ENCODE assay signal across 8 cellular contexts in the genomic region with DNA sequence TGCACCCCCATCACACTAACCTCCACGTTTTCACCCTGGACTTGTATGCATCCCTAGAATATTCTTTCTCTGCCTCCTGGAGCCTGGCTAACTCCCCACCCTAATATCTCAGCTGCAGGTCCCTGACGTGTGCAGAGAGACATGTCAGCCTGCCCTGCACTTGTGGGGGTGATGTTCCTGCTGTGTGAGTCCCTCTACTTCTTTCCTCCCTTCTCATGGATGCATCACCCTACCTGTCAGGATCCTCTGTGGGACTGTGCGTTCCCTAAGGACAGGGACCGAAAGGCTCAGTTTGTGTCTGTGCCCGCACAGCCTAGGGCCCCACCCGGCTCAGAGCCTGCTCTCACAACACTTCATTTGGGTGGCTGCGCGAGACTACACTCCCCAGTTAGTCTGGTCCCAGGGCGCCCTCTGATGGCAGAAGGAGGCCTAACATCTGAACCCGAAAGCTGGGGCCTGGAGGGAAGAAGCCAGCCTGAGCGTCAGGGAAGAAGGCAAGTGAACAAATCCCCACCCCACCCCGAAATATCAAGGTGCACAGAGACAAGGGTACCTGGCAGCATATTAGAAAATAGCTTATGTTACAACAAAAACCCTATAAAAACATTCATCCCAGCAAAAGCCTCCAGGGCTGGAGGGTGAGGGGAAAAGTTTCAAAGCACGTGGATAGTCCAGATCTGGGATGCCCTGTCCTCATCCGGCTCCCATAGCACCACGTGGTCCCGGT. TPM values are rescaled to one million over a fixed set of nuclear protein-coding genes. Genes with fewer than 3 reads are reported as not detected.
A peak's percentile ranks its signal among the peaks of the same experiment; 100 is the strongest.
DNase-seq lines count a peak whose midpoint lies in the region; ATAC-seq and TF ChIP-seq lines count a peak whose summit lies in the region.

No MANE protein-coding gene starts in this region.

- no peak overlapping the region for H3K4me2 ChIP-seq in neuronal stem cell (ENCODE audit: insufficient read depth, low read length, poor library complexity, severe bottlenecking)

- peak overlapping the region; percentile 51 for H3K9ac ChIP-seq in neuronal stem cell (ENCODE audit: low read depth, low read length, poor library complexity)

- H3K4me3 ChIP-seq in ACC112 (ENCODE audit: low read depth, low read length) (no peak overlapping the region), RWPE2 (ENCODE audit: severe bottlenecking) (no peak overlapping the region), fibroblast of pulmonary artery (replicated peaks; ENCODE audit: low read depth, low read length) (no peak overlapping the region), neuronal stem cell (ENCODE audit: low read length in 2 of 2) (no peak overlapping the region)

- no peak overlapping the region for H3K4ac ChIP-seq in neuronal stem cell (ENCODE audit: low read length)

- H3K23ac ChIP-seq in neuronal stem cell (ENCODE audit: low read depth, low read length, poor library complexity): peak overlapping the region; percentile 51

- peak overlapping the region; percentile 70 for H2AFZ ChIP-seq in ACC112 (ENCODE audit: low read length, unreplicated experiment)
- peak overlapping the region; percentile 65 for H2AFZ ChIP-seq in neuronal stem cell (ENCODE audit: low read length)

- H3K18ac ChIP-seq in neuronal stem cell (ENCODE audit: low read length): peak overlapping the region; percentile 89

- H3K4me3 Mint-ChIP-seq in activated T-helper 1 cell treated with anti-CD3 and anti-CD28 coated beads, Interleukin-12 subunit alpha, Interleukin-12 subunit beta, Interleukin-2, Interleukin-4 antibody, amounts not matched to agents 30 ng/mL and 10 ng/mL and 1 ng/mL, durations not matched to agents 14 hours and 24 hours and 36 hours: peak overlapping the region; percentile 85
- peak overlapping the region; percentile 80 for H3K4me3 Mint-ChIP-seq in stimulated activated naive CD8-positive, alpha-beta T cell treated with anti-CD3 and anti-CD28 coated beads, Interleukin-15, Interleukin-2, amounts not matched to agents 100 ng/mL and 50 ng/mL, for 24 hours

- H4K91ac ChIP-seq in neuronal stem cell (ENCODE audit: low read depth, low read length, poor library complexity): peak overlapping the region; percentile 39

- H3K79me2 ChIP-seq in ACC112 (ENCODE audit: control insufficient read depth, insufficient read depth, low read length, unreplicated experiment): no peaks in the 10 kb centered on the region

- H4K8ac ChIP-seq in neuronal stem cell (ENCODE audit: low read depth, low read length): no peak overlapping the region

- no CpG with 5 or more reads among the region's 16 CpGs for WGBS in neuronal stem cell (ENCODE audit: extremely low coverage in 2 of 2, insufficient read length in 2 of 2, insufficient replicate concordance in 1 of 2), 2 donors

- peaks cover 37% of the 10 kb centered on the region for H3K36me3 Mint-ChIP-seq in activated T-helper 1 cell treated with anti-CD3 and anti-CD28 coated beads, Interleukin-12 subunit alpha, Interleukin-12 subunit beta, Interleukin-2, Interleukin-4 antibody, amounts not matched to agents 30 ng/mL and 10 ng/mL and 1 ng/mL, durations not matched to agents 14 hours and 24 hours and 36 hours (ENCODE audit: low read depth)
- H3K36me3 Mint-ChIP-seq in stimulated activated naive CD8-positive, alpha-beta T cell treated with anti-CD3 and anti-CD28 coated beads, Interleukin-15, Interleukin-2, amounts not matched to agents 100 ng/mL and 50 ng/mL, for 24 hours (ENCODE audit: low read depth): peaks cover 39% of the 10 kb centered on the region

- peak overlapping the region; percentile 86 for H2BK12ac ChIP-seq in neuronal stem cell (ENCODE audit: low read length)

- peaks cover 55% of the 10 kb centered on the region for H3K4me1 Mint-ChIP-seq in activated T-helper 1 cell treated with anti-CD3 and anti-CD28 coated beads, Interleukin-12 subunit alpha, Interleukin-12 subunit beta, Interleukin-2, Interleukin-4 antibody, amounts not matched to agents 30 ng/mL and 10 ng/mL and 1 ng/mL, durations not matched to agents 14 hours and 24 hours and 36 hours (ENCODE audit: low read depth)
- peaks cover 65% of the 10 kb centered on the region for H3K4me1 Mint-ChIP-seq in stimulated activated naive CD8-positive, alpha-beta T cell treated with anti-CD3 and anti-CD28 coated beads, Interleukin-15, Interleukin-2, amounts not matched to agents 100 ng/mL and 50 ng/mL, for 24 hours (ENCODE audit: low read depth)

- peak overlapping the region; percentile 94 for H3K27ac Mint-ChIP-seq in activated T-helper 1 cell treated with anti-CD3 and anti-CD28 coated beads, Interleukin-12 subunit alpha, Interleukin-12 subunit beta, Interleukin-2, Interleukin-4 antibody, amounts not matched to agents 30 ng/mL and 10 ng/mL and 1 ng/mL, durations not matched to agents 14 hours and 24 hours and 36 hours
- peak overlapping the region; percentile 88 for H3K27ac Mint-ChIP-seq in stimulated activated naive CD8-positive, alpha-beta T cell treated with anti-CD3 and anti-CD28 coated beads, Interleukin-15, Interleukin-2, amounts not matched to agents 100 ng/mL and 50 ng/mL, for 24 hours

- no peaks in the 10 kb centered on the region for H3K27me3 Mint-ChIP-seq in activated T-helper 1 cell treated with anti-CD3 and anti-CD28 coated beads, Interleukin-12 subunit alpha, Interleukin-12 subunit beta, Interleukin-2, Interleukin-4 antibody, amounts not matched to agents 30 ng/mL and 10 ng/mL and 1 ng/mL, durations not matched to agents 14 hours and 24 hours and 36 hours (ENCODE audit: insufficient read depth)
- H3K27me3 Mint-ChIP-seq in stimulated activated naive CD8-positive, alpha-beta T cell treated with anti-CD3 and anti-CD28 coated beads, Interleukin-15, Interleukin-2, amounts not matched to agents 100 ng/mL and 50 ng/mL, for 24 hours: no peaks in the 10 kb centered on the region

- no peaks in the 10 kb centered on the region for H3K36me3 ChIP-seq in ACC112 (ENCODE audit: insufficient read depth, low read length)
- H3K36me3 ChIP-seq in KOPT-K1 (ENCODE audit: insufficient read depth, low read length): no peaks in the 10 kb centered on the region
- H3K36me3 ChIP-seq in RWPE2 (ENCODE audit: low read depth): peaks cover 54% of the 10 kb centered on the region
- H3K36me3 ChIP-seq in neuronal stem cell (replicated peaks in 1 of 2; ENCODE audit: control insufficient read depth in 2 of 2, insufficient read depth in 2 of 2, low read length in 2 of 2): peaks cover 0 to 16% of the 10 kb centered on the region in 2 donors

- no peak overlapping the region for H3K27ac ChIP-seq in ACC112 (ENCODE audit: low read depth, low read length)
- H3K27ac ChIP-seq in KOPT-K1 (ENCODE audit: low read depth, low read length, poor library complexity, severe bottlenecking): peak overlapping the region; percentile 51
- H3K27ac ChIP-seq in RWPE2 (ENCODE audit: poor library complexity, severe bottlenecking): no peak overlapping the region
- no peak overlapping the region for H3K27ac ChIP-seq in neuronal stem cell (replicated peaks; ENCODE audit: low read length)

- no peaks in the 10 kb centered on the region for H3K9me3 Mint-ChIP-seq in activated T-helper 1 cell treated with anti-CD3 and anti-CD28 coated beads, Interleukin-12 subunit alpha, Interleukin-12 subunit beta, Interleukin-2, Interleukin-4 antibody, amounts not matched to agents 30 ng/mL and 10 ng/mL and 1 ng/mL, durations not matched to agents 14 hours and 24 hours and 36 hours
- H3K9me3 Mint-ChIP-seq in stimulated activated naive CD8-positive, alpha-beta T cell treated with anti-CD3 and anti-CD28 coated beads, Interleukin-15, Interleukin-2, amounts not matched to agents 100 ng/mL and 50 ng/mL, for 24 hours: no peaks in the 10 kb centered on the region

- TF ChIP-seq CTCF in RWPE2 (IDR thresholded peaks at IDR 0.05; ENCODE audit: poor library complexity, severe bottlenecking) (peak; percentile 85), fibroblast of pulmonary artery (IDR thresholded peaks at IDR 0.05; ENCODE audit: low read length, missing control alignments) (peak; percentile 92)

- intact Hi-C loops in activated T-helper 1 cell treated with anti-CD3 and anti-CD28 coated beads, Interleukin-12 subunit alpha, Interleukin-12 subunit beta, Interleukin-2, Interleukin-4 antibody, amounts not matched to agents 30 ng/mL and 10 ng/mL and 1 ng/mL, durations not matched to agents 14 hours and 24 hours and 36 hours (cut with micrococcal nuclease): loop anchor here (1.0 kb wide), 6 partner anchors 36 to 210 kb away; partner anchors contain the start of genes CEP85, PDIK1L and ZNF593

- peak overlapping the region; percentile 35 for H2BK15ac ChIP-seq in neuronal stem cell (ENCODE audit: low read length)

- H3K79me1 ChIP-seq in neuronal stem cell (ENCODE audit: low read depth, low read length): no peaks in the 10 kb centered on the region

- DNase-seq in RWPE2 (ENCODE audit: low spot score) (no peak), fibroblast of pulmonary artery (ENCODE audit: low read depth) (peak; percentile 86), neuronal stem cell (ENCODE audit: low spot score) (peak; percentile 84)
- peak; percentile 88 for DNase-seq in activated T-helper 1 cell treated with anti-CD3 and anti-CD28 coated beads, Interleukin-12 subunit alpha, Interleukin-12 subunit beta, Interleukin-2, Interleukin-4 antibody, amounts not matched to agents 30 ng/mL and 10 ng/mL and 1 ng/mL, durations not matched to agents 14 hours and 24 hours and 36 hours (ENCODE audit: low spot score)

- peak; percentile 81 for ATAC-seq in RWPE2 (ENCODE audit: low read depth)

- H3K27me3 ChIP-seq in ACC112 (ENCODE audit: insufficient read depth, low read length) (no peaks in the 10 kb centered on the region), RWPE2 (ENCODE audit: insufficient read depth, poor library complexity, severe bottlenecking) (no peaks in the 10 kb centered on the region), neuronal stem cell (ENCODE audit: control insufficient read depth in 3 of 3, insufficient read depth in 3 of 3, low read depth in 1 of 3, low read length in 3 of 3) (no peaks in the 10 kb centered on the region)

- peaks cover 6% of the 10 kb centered on the region for H3K4me1 ChIP-seq in ACC112 (ENCODE audit: control insufficient read depth, insufficient read depth, low read length, unreplicated experiment)
- H3K4me1 ChIP-seq in RWPE2 (ENCODE audit: insufficient read depth, poor library complexity, severe bottlenecking): no peaks in the 10 kb centered on the region
- H3K4me1 ChIP-seq in neuronal stem cell (ENCODE audit: control insufficient read depth in 2 of 2, insufficient read depth in 1 of 2, low read depth in 1 of 2, low read length in 2 of 2): peaks cover 5 to 9% of the 10 kb centered on the region in 2 donors

- peak overlapping the region; percentile 47 for H2BK5ac ChIP-seq in neuronal stem cell (ENCODE audit: low read length)

- peak overlapping the region; percentile 74 for H2BK120ac ChIP-seq in neuronal stem cell (ENCODE audit: low read depth, low read length)

- no peak overlapping the region for H3K14ac ChIP-seq in neuronal stem cell (ENCODE audit: low read length)

- peak; percentile 10 for TF ChIP-seq POLR2A in GM18526 (IDR thresholded peaks at IDR 0.05; ENCODE audit: extremely low read depth, insufficient read length)

- H3K9me3 ChIP-seq in KOPT-K1 (ENCODE audit: insufficient read depth, low read length, poor library complexity, severe bottlenecking): no peaks in the 10 kb centered on the region
- H3K9me3 ChIP-seq in RWPE2 (ENCODE audit: severe bottlenecking): no peaks in the 10 kb centered on the region
- H3K9me3 ChIP-seq in neuronal stem cell (replicated peaks in 1 of 2; ENCODE audit: control insufficient read depth in 2 of 2, insufficient read depth in 1 of 2, low read depth in 1 of 2, low read length in 2 of 2): no peaks in the 10 kb centered on the region

- peak overlapping the region; percentile 81 for H2AK5ac ChIP-seq in neuronal stem cell (ENCODE audit: low read depth, low read length)

RNA-seq across cellular contexts. Expression of gene CD52, which starts 3.7 kb away (rescaled TPM):
- 394 and 411 TPM in 2 replicates for total RNA-seq in activated T-helper 1 cell treated with anti-CD3 and anti-CD28 coated beads, Interleukin-12 subunit alpha, Interleukin-12 subunit beta, Interleukin-2, Interleukin-4 antibody, amounts not matched to agents 30 ng/mL and 10 ng/mL and 1 ng/mL, durations not matched to agents 14 hours and 24 hours and 36 hours
- 2.2 TPM for polyA plus RNA-seq in neuronal stem cell (2013, experiment 1 of 2)
- polyA plus RNA-seq in neuronal stem cell (2013, experiment 2 of 2): 1.7 TPM

RNA-seq across cellular contexts. Expression of gene UBXN11, which starts 15.0 kb away (rescaled TPM):
- 14.8 and 22.1 TPM in 2 replicates for total RNA-seq in activated T-helper 1 cell treated with anti-CD3 and anti-CD28 coated beads, Interleukin-12 subunit alpha, Interleukin-12 subunit beta, Interleukin-2, Interleukin-4 antibody, amounts not matched to agents 30 ng/mL and 10 ng/mL and 1 ng/mL, durations not matched to agents 14 hours and 24 hours and 36 hours
- polyA plus RNA-seq in neuronal stem cell (2013, experiment 1 of 2): 14.9 TPM
- polyA plus RNA-seq in neuronal stem cell (2013, experiment 2 of 2): 13.6 TPM

RNA-seq across cellular contexts. Expression of gene CRYBG2, which starts 32.5 kb away (rescaled TPM):
- total RNA-seq in activated T-helper 1 cell treated with anti-CD3 and anti-CD28 coated beads, Interleukin-12 subunit alpha, Interleukin-12 subunit beta, Interleukin-2, Interleukin-4 antibody, amounts not matched to agents 30 ng/mL and 10 ng/mL and 1 ng/mL, durations not matched to agents 14 hours and 24 hours and 36 hours: 0.83 and 1.9 TPM in 2 replicates
- 7.8 TPM for polyA plus RNA-seq in neuronal stem cell (2013, experiment 1 of 2)
- polyA plus RNA-seq in neuronal stem cell (2013, experiment 2 of 2): 9.1 TPM

RNA-seq across cellular contexts. Expression of gene SH3BGRL3, which starts 41.6 kb away (rescaled TPM):
- 551 and 575 TPM in 2 replicates for total RNA-seq in activated T-helper 1 cell treated with anti-CD3 and anti-CD28 coated beads, Interleukin-12 subunit alpha, Interleukin-12 subunit beta, Interleukin-2, Interleukin-4 antibody, amounts not matched to agents 30 ng/mL and 10 ng/mL and 1 ng/mL, durations not matched to agents 14 hours and 24 hours and 36 hours
- 112 TPM for polyA plus RNA-seq in neuronal stem cell (2013, experiment 1 of 2)
- 106 TPM for polyA plus RNA-seq in neuronal stem cell (2013, experiment 2 of 2)

RNA-seq across cellular contexts. Expression of gene ZNF683, which starts 51.1 kb away (rescaled TPM):
- total RNA-seq in activated T-helper 1 cell treated with anti-CD3 and anti-CD28 coated beads, Interleukin-12 subunit alpha, Interleukin-12 subunit beta, Interleukin-2, Interleukin-4 antibody, amounts not matched to agents 30 ng/mL and 10 ng/mL and 1 ng/mL, durations not matched to agents 14 hours and 24 hours and 36 hours: not detected in 2 replicates
- polyA plus RNA-seq in neuronal stem cell (2013, experiment 1 of 2): not detected
- not detected for polyA plus RNA-seq in neuronal stem cell (2013, experiment 2 of 2)
